Comparison of ENCODE assay signal across 8 cellular contexts in the genomic region with DNA sequence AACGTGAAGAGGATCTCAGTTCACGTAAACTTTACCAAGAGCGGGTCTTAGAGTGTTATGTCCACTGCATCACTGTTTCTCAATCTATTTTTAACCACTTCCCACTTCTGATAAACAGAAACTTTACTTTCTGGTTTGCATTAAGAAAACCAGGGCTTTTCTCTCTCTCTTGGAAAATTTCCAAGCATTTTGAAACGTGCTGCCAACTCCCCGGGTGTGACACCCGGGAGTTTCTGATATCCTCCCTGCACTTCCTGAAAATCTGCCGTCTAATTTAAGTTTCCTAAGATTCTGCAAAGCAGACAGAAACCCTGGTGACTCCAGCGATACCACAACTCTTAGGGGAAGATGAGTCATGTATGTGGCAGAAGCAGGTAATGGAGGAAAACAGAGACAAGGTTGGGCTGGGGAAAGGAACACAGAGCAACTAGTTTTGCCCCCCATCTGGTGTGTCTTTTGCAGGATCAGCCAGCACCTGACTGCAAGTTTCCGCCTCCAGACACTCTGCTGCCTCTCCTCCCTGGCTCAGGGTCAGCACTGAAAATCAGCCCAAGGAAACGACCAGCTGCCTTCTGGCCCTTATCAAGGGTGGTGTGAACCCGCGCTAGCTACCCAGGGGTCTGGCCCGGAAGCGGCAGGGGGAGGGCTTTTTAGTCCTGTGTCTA. TPM values are rescaled to one million over a fixed set of nuclear protein-coding genes. Genes with fewer than 3 reads are reported as not detected.
DNase-seq lines count a peak whose midpoint lies in the region; ATAC-seq, FAIRE-seq and TF ChIP-seq lines count a peak whose summit lies in the region.

No MANE protein-coding gene starts in this region.

- intact Hi-C loops in activated B cell treated with CpG ODN at 0.5 μM for 24 hours (cut with micrococcal nuclease): no loop called here

- FAIRE-seq in A549 (lab: Jason Lieb, UNC): peak; percentile 84

- H3K4me3 Mint-ChIP-seq in activated B cell treated with CpG ODN at 0.5 μM for 24 hours: peak overlapping the region; percentile 58

- ATAC-seq in A549 (peak; percentile 21 to 54; a peak in 4 of 6 replicates), activated B cell treated with CpG ODN at 0.5 μM for 24 hours (ENCODE audit: low read depth) (peak; percentile 76), GM18873 (IDR thresholded peaks at IDR 0.05; ENCODE audit: low FRiP score, unreplicated experiment) (no peak)
- peak; percentile 91 for ATAC-seq in stimulated activated naive CD8-positive, alpha-beta T cell treated with anti-CD3 and anti-CD28 coated beads, Interleukin-15, Interleukin-2, amounts not matched to agents 100 U/mL and 50 U/mL, for 24 hours

- peak overlapping the region; percentile 11; the same call in 1 of the 3 replicates for H3K4me3 ChIP-seq in A549
- H3K4me3 ChIP-seq in cardiac muscle cell: no peak overlapping the region

- H3K4me1 Mint-ChIP-seq in activated B cell treated with CpG ODN at 0.5 μM for 24 hours: peaks cover 29% of the 10 kb centered on the region

- H3K27ac ChIP-seq in A549: peak overlapping the region; percentile 22 to 49; a peak in 5 of 6 replicates
- peak overlapping the region; percentile 62 for H3K27ac ChIP-seq in cardiac muscle cell

- TF ChIP-seq CTCF in A549 (IDR thresholded peaks at IDR 0.05) (no peak), GM20000 (IDR thresholded peaks at IDR 0.05; ENCODE audit: extremely low read depth, missing control alignments) (no peak), activated B cell treated with CpG ODN at 0.5 μM for 24 hours (IDR thresholded peaks at IDR 0.05) (no peak), cardiac muscle cell (IDR thresholded peaks at IDR 0.05; ENCODE audit: low read depth, low read length) (no peak)

- WGBS in A549 (ENCODE audit: missing lambda C conversion rate): 22% methylated on average over 14 of the region's 14 CpGs

- CTCF ChIA-PET in A549 (lab: Yijun Ruan, JAX) (interaction anchor here (1.6 to 2.9 kb wide), 2 partner anchors 11 to 17 kb away, joined by 4 to 12 read pairs; a partner anchor contains a TSS), activated B cell treated with CpG ODN at 0.5 μM for 24 hours (lab: Charles Lee) (no interaction called here)

- no peaks in the 10 kb centered on the region for H3K36me3 Mint-ChIP-seq in activated B cell treated with CpG ODN at 0.5 μM for 24 hours (ENCODE audit: low read depth)

- no peaks in the 10 kb centered on the region for H3K27me3 Mint-ChIP-seq in activated B cell treated with CpG ODN at 0.5 μM for 24 hours

- H3K4me2 ChIP-seq in A549: peak overlapping the region; percentile 63

- POLR2A ChIA-PET in A549 (lab: Yijun Ruan, JAX) (no interaction called here), activated B cell treated with CpG ODN at 0.5 μM for 24 hours (lab: Charles Lee) (interaction anchor here (1.0 kb wide), 1 partner anchor 26 kb away, joined by 3 read pairs; no protein-coding TSS in a partner anchor)

- TF ChIP-seq RAD21 in A549 (conservative IDR thresholded peaks at IDR 0.05 in 1 of 2, IDR thresholded peaks at IDR 0.05 in 1 of 2): no peak

- no peaks in the 10 kb centered on the region for H3K9me3 ChIP-seq in A549
- no peaks in the 10 kb centered on the region for H3K9me3 ChIP-seq in cardiac muscle cell (ENCODE audit: low read depth)

- H3K27ac Mint-ChIP-seq in activated B cell treated with CpG ODN at 0.5 μM for 24 hours: peak overlapping the region; percentile 33

- no peak for TF ChIP-seq POLR2A in A549 (IDR thresholded peaks at IDR 0.05; ENCODE audit: low read length)

- no peaks in the 10 kb centered on the region for H3K36me3 ChIP-seq in cardiac muscle cell

- DNase-seq in A549 (ENCODE audit: low read depth in 1 of 2, low spot score in 1 of 2): peak in 1 of 2 experiments; percentile 55
- peak; percentile 34 for DNase-seq in GM20000 (ENCODE audit: low spot score)
- no peak for DNase-seq in activated B cell treated with CpG ODN at 0.5 μM for 24 hours
- peak; percentile 8 to 90 for DNase-seq in cardiac muscle cell (ENCODE audit: low read depth in 1 of 2, low spot score in 1 of 2)
- DNase-seq in stimulated activated naive CD8-positive, alpha-beta T cell treated with anti-CD3 and anti-CD28 coated beads, Interleukin-15, Interleukin-2, amounts not matched to agents 100 U/mL and 50 U/mL, for 24 hours: peak; percentile 35
- DNase-seq in mesenteric fat pad (ENCODE audit: low spot score): no peak
- no peak for DNase-seq in NCI-H1930 (lab: John Stamatoyannopoulos, UW)

- no peaks in the 10 kb centered on the region for H3K27me3 ChIP-seq in cardiac muscle cell

- peaks cover 3% of the 10 kb centered on the region for H3K9me3 Mint-ChIP-seq in activated B cell treated with CpG ODN at 0.5 μM for 24 hours

- TF ChIP-seq EP300 in A549 (IDR thresholded peaks at IDR 0.05): no peak

- H3K4me1 ChIP-seq in A549: peaks cover 16% of the 10 kb centered on the region
- peaks cover 14% of the 10 kb centered on the region for H3K4me1 ChIP-seq in cardiac muscle cell (ENCODE audit: low read depth)

TF ChIP-seq in A549, 52 proteins besides CTCF, POLR2A, EP300 and RAD21:
- peak; percentile 72 for TF ChIP-seq MAFK (IDR thresholded peaks at IDR 0.05; ENCODE audit: partially characterized antibody)
- 0 out of 2 replicates have a peak, but pooled peaks have one; percentile 20 for TF ChIP-seq FOSL2 (IDR thresholded peaks at IDR 0.05)
- peak; percentile 74 for TF ChIP-seq FOSL2 (CRISPR knock-in tag; IDR thresholded peaks at IDR 0.05)
- TF ChIP-seq NFE2L2 (conservative IDR thresholded peaks at IDR 0.05; ENCODE audit: low read length): no peak
- TF ChIP-seq, protein P1, sequence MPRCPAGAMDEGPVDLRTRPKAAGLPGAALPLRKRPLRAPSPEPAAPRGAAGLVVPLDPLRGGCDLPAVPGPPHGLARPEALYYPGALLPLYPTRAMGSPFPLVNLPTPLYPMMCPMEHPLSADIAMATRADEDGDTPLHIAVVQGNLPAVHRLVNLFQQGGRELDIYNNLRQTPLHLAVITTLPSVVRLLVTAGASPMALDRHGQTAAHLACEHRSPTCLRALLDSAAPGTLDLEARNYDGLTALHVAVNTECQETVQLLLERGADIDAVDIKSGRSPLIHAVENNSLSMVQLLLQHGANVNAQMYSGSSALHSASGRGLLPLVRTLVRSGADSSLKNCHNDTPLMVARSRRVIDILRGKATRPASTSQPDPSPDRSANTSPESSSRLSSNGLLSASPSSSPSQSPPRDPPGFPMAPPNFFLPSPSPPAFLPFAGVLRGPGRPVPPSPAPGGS (IDR thresholded peaks at IDR 0.05): no peak

RNA-seq across cellular contexts. Expression of a gene that starts 11.4 kb away (rescaled TPM):
- polyA plus RNA-seq in A549 (2011; rRNA removed) (0.24 and 0.30 TPM in 2 replicates), A549 (2017; fragmentation: RNase III; extraction: RNeasy Plus Mini Kit Qiagen cat#74134 plus additional on column Dnase treatment) (not detected in 3 replicates), cardiac muscle cell (not detected in 2 replicates)
- not detected in 2 replicates for polyA plus RNA-seq in A549 (2012; cell fraction: cytosol; rRNA removed)
- not detected in 2 replicates for polyA plus RNA-seq in A549 (2012; cell fraction: nucleus; rRNA removed)
- 0.12 TPM in 1 of 2 replicates, not detected in the other for polyA minus RNA-seq in A549 (2011; rRNA and poly(A)+ RNA removed)
- total RNA-seq in activated B cell treated with CpG ODN at 0.5 μM for 24 hours (not detected in 2 replicates), cardiac muscle cell (not detected in 2 replicates), mesenteric fat pad (2.4 TPM)

RNA-seq across cellular contexts. Expression of a gene that starts 53.7 kb away (rescaled TPM):
- polyA plus RNA-seq in A549 (2011; rRNA removed) (not detected in 2 replicates), A549 (2017; fragmentation: RNase III; extraction: RNeasy Plus Mini Kit Qiagen cat#74134 plus additional on column Dnase treatment) (not detected in 3 replicates), cardiac muscle cell (1.4 and 2.2 TPM in 2 replicates)
- polyA plus RNA-seq in A549 (2012; cell fraction: cytosol; rRNA removed): not detected in 2 replicates
- not detected in 2 replicates for polyA plus RNA-seq in A549 (2012; cell fraction: nucleus; rRNA removed)
- polyA minus RNA-seq in A549 (2011; rRNA and poly(A)+ RNA removed): not detected in 2 replicates
- total RNA-seq in activated B cell treated with CpG ODN at 0.5 μM for 24 hours (not detected in 2 replicates), cardiac muscle cell (0.60 TPM in 1 of 2 replicates, not detected in the other), mesenteric fat pad (not detected)

Comparison
In these comparisons a context has a peak if more than half of its experiments do, and no peak if none do; other contexts are left out.
1. DNase-seq: peak in GM20000 (single experiment), cardiac muscle cell (2 of 2) and stimulated activated naive CD8-positive, alpha-beta T cell treated with anti-CD3 and anti-CD28 coated beads, Interleukin-15, Interleukin-2, amounts not matched to agents 100 U/mL and 50 U/mL, for 24 hours (single experiment); none in activated B cell treated with CpG ODN at 0.5 μM for 24 hours (single experiment), mesenteric fat pad (single experiment) and NCI-H1930 (0 of 2).